ENCODE assay signal across 20 cellular contexts in genomic region chr1:23156940-23157339, GRCh38.
"Had no signal": no experiment of that assay in that cellular context is flagged by ENCODE, and none has a peak within 500 bp of the region (broad histone marks: within the 10 kb centered on the region; RNA-seq: fewer than 3 reads in every experiment).

No MANE protein-coding gene starts in this region.

- H3K4me3 ChIP-seq: breast epithelium, coronary artery, PC-9 had no signal

- H3K9me3 ChIP-seq: breast epithelium had no signal

- ATAC-seq: activated CD4-positive, CD25-positive, alpha-beta regulatory T cell treated with anti-CD3 and anti-CD28 coated beads, Interleukin-2, amount 50 U/mL, for 24 hours; activated CD8-positive, alpha-beta T cell treated with anti-CD3 and anti-CD28 coated beads for 36 hours had no signal

- DNase-seq: activated CD4-positive, alpha-beta T cell treated with anti-CD3 and anti-CD28 coated beads for 4 hours; activated CD8-positive, alpha-beta memory T cell treated with anti-CD3 and anti-CD28 coated beads, Interleukin-2, amount 50 U/mL, for 48 hours; activated CD8-positive, alpha-beta T cell treated with anti-CD3 and anti-CD28 coated beads for 36 hours; activated T-cell treated with anti-CD3 and anti-CD28 coated beads, Interleukin-2, amount 50 U/mL, for 1 hour; aorta; caudate nucleus; NCI-H1048; NCI-H146; NCI-H187 treated with DMSO at 0.1 percent for 48 hours; NCI-H2081 treated with DMSO at 0.1 percent for 48 hours; NCI-H345; NCI-H510A; NCI-H69; PC-9; SIG-M5; T-helper 1 cell; WERI-Rb-1 had no signal

- H3K36me3 ChIP-seq: breast epithelium, WERI-Rb-1 had no signal

- H3K4me1 ChIP-seq: breast epithelium had no signal

- H2AFZ ChIP-seq: PC-9 had no signal

- H3K4me2 ChIP-seq: PC-9 had no signal

- H3K27me3 ChIP-seq: breast epithelium had no signal

- H3K27ac ChIP-seq: breast epithelium, coronary artery, PC-9, WERI-Rb-1 had no signal
